9 cellular contexts compared by ENCODE assay signal in the genomic region with DNA sequence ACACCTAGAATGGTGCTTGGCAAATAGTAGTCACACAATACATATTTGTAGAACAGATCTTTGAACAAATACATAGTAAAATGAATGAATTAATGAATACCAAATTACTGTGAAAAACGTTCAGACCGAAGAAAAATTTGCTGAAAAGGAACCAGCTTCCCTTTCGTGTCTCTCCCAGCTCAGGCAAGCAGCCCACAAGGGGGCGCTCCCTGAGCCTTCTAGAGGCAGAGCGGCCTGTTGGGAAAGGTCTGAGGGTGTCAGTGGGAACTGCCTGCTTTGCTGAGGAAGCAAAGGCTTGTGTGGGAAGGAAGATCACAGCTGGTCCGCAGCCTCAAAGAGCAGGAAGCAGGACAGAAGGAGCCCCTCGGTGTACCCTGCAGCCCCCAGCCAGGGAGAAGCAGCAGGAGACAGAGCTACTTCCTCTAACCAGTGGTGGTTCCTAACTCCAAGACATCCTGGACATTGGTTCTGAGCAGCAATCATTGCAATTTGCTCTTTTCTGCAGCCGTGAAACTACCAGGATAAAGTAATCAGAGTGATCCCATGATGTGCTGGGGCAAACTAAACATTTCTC.
DNase-seq lines count a peak whose midpoint lies in the region; ATAC-seq and TF ChIP-seq lines count a peak whose summit lies in the region.
"Had no signal": no experiment of that assay in that cellular context is flagged by ENCODE, and none has a peak within 500 bp of the region (broad histone marks: within the 10 kb centered on the region; RNA-seq: fewer than 3 reads in every experiment).

No MANE protein-coding gene starts in this region.

- 29 to 33% methylated on average over 8 of the region's 8 CpGs for WGBS in thyroid gland, 2 donors

- TF ChIP-seq CTCF in fibroblast of the aortic adventitia (IDR thresholded peaks at IDR 0.05; ENCODE audit: insufficient read depth, low read length) (peak; percentile 58), thyroid gland (IDR thresholded peaks at IDR 0.05) (peak; percentile 21 to 52 (median 40))

- no peaks in the 10 kb centered on the region for H3K27me3 Mint-ChIP-seq in activated T-cell treated with anti-CD3 and anti-CD28 coated beads, Interleukin-2, amount 50 U/mL, for 72 hours (ENCODE audit: low read depth)

- H3K36me3 ChIP-seq in thyroid gland = no peaks in the 10 kb centered on the region

- H3K27ac ChIP-seq in thyroid gland = no peak overlapping the region
- H3K27ac ChIP-seq: epithelial cell of prostate had no signal

- peak in 1 of 2 donors; percentile 36 for ATAC-seq in activated T-cell treated with anti-CD3 and anti-CD28 coated beads, Interleukin-2, amount 50 U/mL, for 72 hours (replicated peaks in 1 of 2)
- ATAC-seq in GM19455 (IDR thresholded peaks at IDR 0.05; ENCODE audit: unreplicated experiment) = no peak
- ATAC-seq in HG03175 (IDR thresholded peaks at IDR 0.05; ENCODE audit: unreplicated experiment) = no peak

- no peaks in the 10 kb centered on the region for H3K4me1 Mint-ChIP-seq in activated T-cell treated with anti-CD3 and anti-CD28 coated beads, Interleukin-2, amount 50 U/mL, for 72 hours (ENCODE audit: low read depth)

- peaks cover 0 to 2% of the 10 kb centered on the region in 2 donors for H3K9me3 Mint-ChIP-seq in activated T-cell treated with anti-CD3 and anti-CD28 coated beads, Interleukin-2, amount 50 U/mL, for 72 hours

- H3K4me3 ChIP-seq in fibroblast of the aortic adventitia (ENCODE audit: low read depth, low read length) (no peak overlapping the region), thyroid gland (replicated peaks in 1 of 3) (no peak overlapping the region)

- no peaks in the 10 kb centered on the region for H3K27me3 ChIP-seq in thyroid gland

- H3K4me3 Mint-ChIP-seq in activated T-cell treated with anti-CD3 and anti-CD28 coated beads, Interleukin-2, amount 50 U/mL, for 72 hours = no peak overlapping the region

- DNase-seq in activated T-cell treated with anti-CD3 and anti-CD28 coated beads, Interleukin-2, amount 50 U/mL, for 72 hours = peak; percentile 25 to 46
- no peak for DNase-seq in activated T-cell treated with anti-CD3 and anti-CD28 coated beads, Interleukin-2, amount 50 U/mL, for 1 hour
- peak; percentile 44 for DNase-seq in RKO (ENCODE audit: low spot score)
- peak; percentile 61 for DNase-seq in fibroblast of the aortic adventitia (ENCODE audit: low read depth)
- peak; percentile 71 to 76 for DNase-seq in thyroid gland
- no peak for DNase-seq in NCI-H345 treated with DMSO at 0.1 percent for 48 hours (lab: John Stamatoyannopoulos, UW; ENCODE audit: unreplicated experiment)

- no peak for TF ChIP-seq POLR2A in thyroid gland (IDR thresholded peaks at IDR 0.05)

- no peaks in the 10 kb centered on the region for H3K36me3 Mint-ChIP-seq in activated T-cell treated with anti-CD3 and anti-CD28 coated beads, Interleukin-2, amount 50 U/mL, for 72 hours (ENCODE audit: insufficient read depth in 2 of 2)

- no peaks in the 10 kb centered on the region for H3K9me3 ChIP-seq in thyroid gland

- peaks cover 34 to 37% of the 10 kb centered on the region in 2 donors for H3K4me1 ChIP-seq in thyroid gland

- intact Hi-C loops in thyroid gland (cut with DNase I) = no loop called here

- H3K27ac Mint-ChIP-seq in activated T-cell treated with anti-CD3 and anti-CD28 coated beads, Interleukin-2, amount 50 U/mL, for 72 hours = no peak overlapping the region

Comparison
In these comparisons a context has a peak if more than half of its experiments do, and no peak if none do; other contexts are left out.
1. DNase-seq: peak in activated T-cell treated with anti-CD3 and anti-CD28 coated beads, Interleukin-2, amount 50 U/mL, for 72 hours (2 of 2), RKO (single experiment), fibroblast of the aortic adventitia (single experiment) and thyroid gland (2 of 2); none in activated T-cell treated with anti-CD3 and anti-CD28 coated beads, Interleukin-2, amount 50 U/mL, for 1 hour (single experiment) and NCI-H345 treated with DMSO at 0.1 percent for 48 hours (single experiment).